ENCODE assay signal across 8 cellular contexts in the genomic region with DNA sequence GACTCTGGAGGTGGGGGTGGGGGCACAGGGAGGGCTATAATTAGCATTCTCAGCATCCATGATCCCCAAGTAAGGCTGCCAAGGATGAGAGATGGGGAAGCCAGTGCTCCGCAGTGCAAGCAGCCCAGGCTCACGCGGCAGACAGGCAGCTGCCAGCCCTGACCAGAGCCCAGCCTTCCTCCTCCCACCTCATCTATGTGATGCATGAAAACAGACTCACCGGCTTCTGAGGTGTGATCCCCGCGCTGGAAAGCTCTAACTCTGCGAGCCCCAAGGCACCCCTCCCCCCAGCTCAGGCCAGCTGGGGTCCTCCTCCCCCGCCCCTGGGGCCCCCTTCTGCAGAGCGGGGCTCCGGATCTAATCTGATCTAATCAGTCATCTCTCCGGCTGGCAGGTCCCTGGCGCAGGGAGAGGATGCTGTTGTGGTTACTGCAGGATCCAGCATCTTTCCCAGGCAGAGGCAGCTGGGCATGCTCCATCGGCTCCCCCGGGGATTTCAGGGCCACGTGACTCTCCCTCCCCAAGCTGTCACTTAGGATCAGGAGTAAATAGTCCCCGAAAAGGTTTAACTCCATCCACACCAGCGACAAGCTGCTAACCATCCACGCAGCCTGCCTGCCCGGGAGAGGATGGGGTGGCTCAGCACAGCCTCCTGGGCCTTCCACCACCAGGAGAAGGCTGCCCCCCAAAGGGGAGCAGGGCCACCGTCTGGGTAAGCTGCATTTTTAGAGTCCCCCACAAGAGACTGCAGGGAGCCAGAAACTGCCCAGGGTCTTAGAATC. TPM values are rescaled to one million over a fixed set of nuclear protein-coding genes. Genes with fewer than 3 reads are reported as not detected.
DNase-seq lines count a peak whose midpoint lies in the region; ATAC-seq, FAIRE-seq and TF ChIP-seq lines count a peak whose summit lies in the region.

TSS of gene PLEKHA6 (minus strand) at position 456 of the 782 bp plus-strand sequence. CDS start 86,202 bp downstream, outside the sequence.

- no peaks in the 10 kb centered on the region for H3K9me3 ChIP-seq in HepG2 (ENCODE audit: low read length)

- peak within 1 kb of the TSS in 1 of 2 donors; percentile 64 for H3K4me3 Mint-ChIP-seq in CD14-positive monocyte

- intact Hi-C loops in HepG2 (cut with micrococcal nuclease; ENCODE audit: unreplicated experiment) (no loop called here), CD14-positive monocyte (cut with micrococcal nuclease) (loop anchor here in 1 of 2 donors (5.0 to 10.0 kb wide), 2 partner anchors 95 to 142 kb away; no protein-coding TSS in a partner anchor)

- CTCF ChIA-PET in HepG2 (lab: Yijun Ruan, JAX; ENCODE audit: low intra/inter-chr PET ratio, low total read pairs) = no interaction called here

- H3K27ac Mint-ChIP-seq in CD14-positive monocyte = peak within 1 kb of the TSS in 1 of 7 donors; percentile 23

- H4K20me1 ChIP-seq in HepG2 (ENCODE audit: insufficient read depth, low read length) = no peaks in the 10 kb centered on the region

- BruUV-seq in HepG2 (replicated peaks; lab: Mats Ljungman, UMichigan) = no TSS peak

- FAIRE-seq in HepG2 (lab: Jason Lieb, UNC) = no peak

- H3K9me3 Mint-ChIP-seq in CD14-positive monocyte = peaks cover 0 to 4% (median 0%) of the 10 kb centered on the region in 7 donors

- H3K27me3 ChIP-seq in HepG2 (ENCODE audit: control insufficient read depth in 1 of 2, insufficient read depth in 2 of 2, low read length in 2 of 2) = no peaks in the 10 kb centered on the region

- H3K79me2 ChIP-seq in HepG2 (ENCODE audit: insufficient read depth, low read length) = no peaks in the 10 kb centered on the region

- H3K4me3 ChIP-seq in choroid plexus epithelial cell (ENCODE audit: low read depth, low read length) = no peak within 1 kb of the TSS
- H3K4me3 ChIP-seq in HepG2 (replicated peaks in 1 of 3; ENCODE audit: insufficient read depth in 1 of 3, low read depth in 2 of 3, low read length in 3 of 3) = no peak within 1 kb of the TSS

- H2AFZ ChIP-seq in HepG2 (ENCODE audit: low read length) = no peak within 1 kb of the TSS

- TF ChIP-seq CTCF in choroid plexus epithelial cell (conservative IDR thresholded peaks at IDR 0.05; ENCODE audit: low read depth, low read length) (peak; percentile 69), HepG2 (CRISPR knock-in tag; IDR thresholded peaks at IDR 0.05) (peak; percentile 35), CD14-positive monocyte (IDR thresholded peaks at IDR 0.05) (no peak)

- ATAC-seq in HepG2 (peak; percentile 33; the same call in 2 of the 3 replicates), HG03571 (IDR thresholded peaks at IDR 0.05; ENCODE audit: unreplicated experiment) (no peak), HG03139 (IDR thresholded peaks at IDR 0.05; ENCODE audit: unreplicated experiment) (no peak)

- in situ Hi-C loops in HepG2 (cut with HindIII; ENCODE audit: extremely low pct_ligation_motif_present, low pct_unique_long_range_greater_than_20kb) = loop anchor here (5.0 to 25.0 kb wide), 4 partner anchors 97 to 497 kb away; partner anchors contain the start of genes GOLT1A and SNRPE

- no peaks in the 10 kb centered on the region; a peak in 1 of 5 replicates for H3K36me3 ChIP-seq in HepG2 (replicated peaks in 1 of 2; ENCODE audit: control insufficient read depth in 1 of 2, insufficient read depth in 2 of 2, low read length in 2 of 2)

- TF ChIP-seq EP300 in HepG2 (IDR thresholded peaks at IDR 0.05; ENCODE audit: low read depth in 2 of 2, low read length in 2 of 2) (no peak), HepG2 (CRISPR knock-in tag; IDR thresholded peaks at IDR 0.05; ENCODE audit: borderline replicate concordance) (no peak)

- 96% methylated on average over 13 of the region's 20 CpGs for WGBS in HepG2 (ENCODE audit: low lambda C conversion rate)

- no peak for TF ChIP-seq RAD21 in HepG2 (CRISPR knock-in tag; IDR thresholded peaks at IDR 0.05)

- H3K36me3 Mint-ChIP-seq in CD14-positive monocyte = no peaks in the 10 kb centered on the region

- H3K4me1 Mint-ChIP-seq in CD14-positive monocyte = peaks cover 19% of the 10 kb centered on the region

- TF ChIP-seq POLR2A in HepG2 (IDR thresholded peaks at IDR 0.05; ENCODE audit: insufficient read depth in 1 of 2, low read depth in 2 of 2, low read length in 2 of 2) = no peak

- H3K4me1 ChIP-seq in HepG2 (ENCODE audit: insufficient read depth, low read length) = peaks cover 16% of the 10 kb centered on the region

- H3K9ac ChIP-seq in HepG2 (ENCODE audit: insufficient read depth, low read depth, low read length) = no peak within 1 kb of the TSS

- peak; percentile 69 for DNase-seq in EH (ENCODE audit: low read depth)
- DNase-seq in NCI-H2171 treated with DMSO at 0.1 percent for 48 hours (lab: John Stamatoyannopoulos, UW) = peak; percentile 99
- peak; percentile 65 for DNase-seq in choroid plexus epithelial cell (ENCODE audit: low read depth)
- DNase-seq in HepG2 (ENCODE audit: low spot score) = no peak
- no peak for DNase-seq in CD14-positive monocyte (ENCODE audit: low spot score)
- no peak for DNase-seq in stimulated activated CD8-positive, alpha-beta memory T cell treated with anti-CD3 and anti-CD28 coated beads, Interleukin-4, amount 100 ng/mL, for 48 hours

- H3K27me3 Mint-ChIP-seq in CD14-positive monocyte (ENCODE audit: low read depth in 3 of 3) = peaks cover 32 to 54% (median 37%) of the 10 kb centered on the region in 3 donors

- no peak within 1 kb of the TSS for H3K27ac ChIP-seq in HepG2 (ENCODE audit: extremely low read length, insufficient read depth, low read length)

- POLR2A ChIA-PET in HepG2 (lab: Yijun Ruan, JAX) = no interaction called here

- H3K4me2 ChIP-seq in HepG2 (ENCODE audit: low read depth, low read length) = no peak within 1 kb of the TSS

TF ChIP-seq in HepG2, 621 proteins besides CTCF, POLR2A, EP300 and RAD21 (continues in another document):
- peak; percentile 33 for TF ChIP-seq STAG1 (CRISPR knock-in tag; IDR thresholded peaks at IDR 0.05)
- TF ChIP-seq SRSF4 (IDR thresholded peaks at IDR 0.05; ENCODE audit: low read depth, low read length, poor library complexity, severe bottlenecking) = no peak
- TF ChIP-seq ZNF326 (CRISPR knock-in tag; IDR thresholded peaks at IDR 0.05; ENCODE audit: borderline replicate concordance) = no peak
- no peak for TF ChIP-seq RERE (CRISPR knock-in tag; IDR thresholded peaks at IDR 0.05; ENCODE audit: low read depth)

RNA-seq across cellular contexts. Expression of gene PLEKHA6, which starts in this region (rescaled TPM):
- 10.8 and 11.4 TPM in 2 replicates for total RNA-seq in HepG2 (2016; rRNA removed; fragmentation: Illumina TruSeq; extraction: Trizol)
- 0.40 and 1.1 TPM in 2 replicates for total RNA-seq in HepG2 (2016; cell fraction: cytosol; rRNA removed; fragmentation: Illumina TruSeq; extraction: Trizol; ENCODE audit: low read depth)
- total RNA-seq in HepG2 (2016; cell fraction: insoluble cytoplasmic fraction; rRNA removed; fragmentation: Illumina TruSeq; extraction: Trizol) = 7.3 and 13.7 TPM in 2 replicates
- total RNA-seq in HepG2 (2016; cell fraction: membrane; rRNA removed; fragmentation: Illumina TruSeq; extraction: Trizol) = 3.9 and 4.0 TPM in 2 replicates
- total RNA-seq in HepG2 (2016; cell fraction: nucleus; rRNA removed; fragmentation: Illumina TruSeq; extraction: Trizol) = 16.8 and 17.2 TPM in 2 replicates
- polyA plus RNA-seq in HepG2 (2011; rRNA removed) = 5.3 and 6.4 TPM in 2 replicates
- 2.2 TPM in 2 replicates for polyA plus RNA-seq in HepG2 (2011; cell fraction: cytosol; rRNA removed)
- polyA plus RNA-seq in HepG2 (2011; cell fraction: nucleus; rRNA removed) = 18.8 and 20.9 TPM in 2 replicates
- 6.1 and 6.4 TPM in 2 replicates for polyA plus RNA-seq in HepG2 (2012)
- polyA plus RNA-seq in HepG2 (2016; cell fraction: cytosol; fragmentation: Illumina TruSeq; extraction: Trizol; ENCODE audit: low read depth) = 0.33 and 0.35 TPM in 2 replicates
- polyA plus RNA-seq in HepG2 (2016; cell fraction: insoluble cytoplasmic fraction; fragmentation: Illumina TruSeq; extraction: Trizol; ENCODE audit: low read depth) = 5.7 and 9.8 TPM in 2 replicates
- polyA plus RNA-seq in HepG2 (2016; cell fraction: membrane; fragmentation: Illumina TruSeq; extraction: Trizol; ENCODE audit: low read depth) = 1.2 and 1.6 TPM in 2 replicates
- 24.1 and 24.3 TPM in 2 replicates for polyA plus RNA-seq in HepG2 (2016; cell fraction: nucleus; fragmentation: Illumina TruSeq; extraction: Trizol; ENCODE audit: insufficient read depth, low read depth)
- polyA minus RNA-seq in HepG2 (2011; rRNA and poly(A)+ RNA removed; ENCODE audit: low replicate concordance) = 5.2 and 11.2 TPM in 2 replicates
- polyA minus RNA-seq in HepG2 (2011; cell fraction: cytosol; rRNA and poly(A)+ RNA removed) = 3.2 and 7.6 TPM in 2 replicates
- polyA minus RNA-seq in HepG2 (2011; cell fraction: nucleus; rRNA and poly(A)+ RNA removed) = 11.1 and 11.8 TPM in 2 replicates
- polyA plus RNA-seq in CD14-positive monocyte = under 1 TPM in 1 of 2 donors, not detected in 1; 0.08 TPM

Comparison
In these comparisons a context has a peak if more than half of its experiments do, and no peak if none do; other contexts are left out.
1. DNase-seq: peak in EH (single experiment), NCI-H2171 treated with DMSO at 0.1 percent for 48 hours (single experiment) and choroid plexus epithelial cell (single experiment); none in HepG2 (single experiment), CD14-positive monocyte (single experiment) and stimulated activated CD8-positive, alpha-beta memory T cell treated with anti-CD3 and anti-CD28 coated beads, Interleukin-4, amount 100 ng/mL, for 48 hours (single experiment).